In genomic region chr1:175192630-175193338, GRCh38 we compare ENCODE assay signal across 8 cellular contexts. TPM values are rescaled to one million over a fixed set of nuclear protein-coding genes. Genes with fewer than 3 reads are reported as not detected.
DNase-seq lines count a peak whose midpoint lies in the region; ATAC-seq, FAIRE-seq and TF ChIP-seq lines count a peak whose summit lies in the region.

TSS of gene KIAA0040 (minus strand) at chr1:175192776. CDS start at chr1:175161013, 31,763 bp downstream.

- peak within 1 kb of the TSS; percentile 70 to 96 for H3K4me3 ChIP-seq in muscle layer of colon (ENCODE audit: low read depth in 1 of 2, low read length in 2 of 2)

- H3K4me3 Mint-ChIP-seq in activated CD8-positive, alpha-beta T cell treated with anti-CD3 and anti-CD28 coated beads, Interleukin-2, amount 10 ng/mL, durations not matched to agents 7 days and 5 days = peak within 1 kb of the TSS; percentile 91
- H3K4me3 Mint-ChIP-seq in endothelial cell (ENCODE audit: unreplicated experiment) = peak within 1 kb of the TSS; percentile 92
- H3K4me3 Mint-ChIP-seq in stimulated activated effector memory CD8-positive, alpha-beta T cell treated with anti-CD3 and anti-CD28 coated beads, Interleukin-12 subunit alpha, Interleukin-12 subunit beta, amount 100 ng/mL, for 72 hours = peak within 1 kb of the TSS; percentile 92

- peak within 1 kb of the TSS; percentile 73 for H3K27ac ChIP-seq in 22Rv1
- H3K27ac ChIP-seq in muscle layer of colon (ENCODE audit: low read depth, low read length) = peak within 1 kb of the TSS; percentile 66

- H3K27me3 Mint-ChIP-seq in activated CD8-positive, alpha-beta T cell treated with anti-CD3 and anti-CD28 coated beads, Interleukin-2, amount 10 ng/mL, durations not matched to agents 7 days and 5 days (ENCODE audit: low read depth) = no peaks in the 10 kb centered on the region
- H3K27me3 Mint-ChIP-seq in endothelial cell (ENCODE audit: unreplicated experiment) = no peaks in the 10 kb centered on the region

- no peaks in the 10 kb centered on the region for H3K9me3 ChIP-seq in muscle layer of colon (ENCODE audit: low read length)

- H3K27ac Mint-ChIP-seq in activated CD8-positive, alpha-beta T cell treated with anti-CD3 and anti-CD28 coated beads, Interleukin-2, amount 10 ng/mL, durations not matched to agents 7 days and 5 days = peak within 1 kb of the TSS; percentile 87
- H3K27ac Mint-ChIP-seq in endothelial cell (ENCODE audit: unreplicated experiment) = peak within 1 kb of the TSS; percentile 45
- H3K27ac Mint-ChIP-seq in stimulated activated effector memory CD8-positive, alpha-beta T cell treated with anti-CD3 and anti-CD28 coated beads, Interleukin-12 subunit alpha, Interleukin-12 subunit beta, amount 100 ng/mL, for 72 hours = peak within 1 kb of the TSS; percentile 91

- FAIRE-seq in GM18507 (lab: Jason Lieb, UNC) = peak; percentile 39

- no peaks in the 10 kb centered on the region for H3K36me3 ChIP-seq in muscle layer of colon (ENCODE audit: insufficient read depth, low read length)

- CTCF ChIA-PET in activated CD8-positive, alpha-beta T cell treated with anti-CD3 and anti-CD28 coated beads, Interleukin-2, amount 10 ng/mL, durations not matched to agents 7 days and 5 days (lab: Charles Lee) = interaction anchor here (0.6 to 7.2 kb wide), 10 partner anchors 11 to 169 kb away, joined by 3 to 89 read pairs (median 4); partner anchors contain the start of gene MRPS14

- H3K36me3 Mint-ChIP-seq in activated CD8-positive, alpha-beta T cell treated with anti-CD3 and anti-CD28 coated beads, Interleukin-2, amount 10 ng/mL, durations not matched to agents 7 days and 5 days (ENCODE audit: low read depth) = peaks cover 42% of the 10 kb centered on the region
- no peaks in the 10 kb centered on the region for H3K36me3 Mint-ChIP-seq in endothelial cell (ENCODE audit: low read depth, unreplicated experiment)
- peaks cover 6% of the 10 kb centered on the region for H3K36me3 Mint-ChIP-seq in stimulated activated effector memory CD8-positive, alpha-beta T cell treated with anti-CD3 and anti-CD28 coated beads, Interleukin-12 subunit alpha, Interleukin-12 subunit beta, amount 100 ng/mL, for 72 hours

- H3K4me1 Mint-ChIP-seq in activated CD8-positive, alpha-beta T cell treated with anti-CD3 and anti-CD28 coated beads, Interleukin-2, amount 10 ng/mL, durations not matched to agents 7 days and 5 days (ENCODE audit: low read depth) = peaks cover 64% of the 10 kb centered on the region
- H3K4me1 Mint-ChIP-seq in endothelial cell (ENCODE audit: unreplicated experiment) = peaks cover 25% of the 10 kb centered on the region
- peaks cover 43% of the 10 kb centered on the region for H3K4me1 Mint-ChIP-seq in stimulated activated effector memory CD8-positive, alpha-beta T cell treated with anti-CD3 and anti-CD28 coated beads, Interleukin-12 subunit alpha, Interleukin-12 subunit beta, amount 100 ng/mL, for 72 hours

- H3K4me1 ChIP-seq in muscle layer of colon (ENCODE audit: insufficient read depth, low read length) = peaks cover 6% of the 10 kb centered on the region

- POLR2A ChIA-PET in activated CD8-positive, alpha-beta T cell treated with anti-CD3 and anti-CD28 coated beads, Interleukin-2, amount 10 ng/mL, durations not matched to agents 7 days and 5 days (lab: Charles Lee) = interaction anchor here (1.0 to 6.4 kb wide), 2 partner anchors 11 to 17 kb away, joined by 3 to 46 read pairs; no protein-coding TSS in a partner anchor

- ATAC-seq in HG02981 (IDR thresholded peaks at IDR 0.05; ENCODE audit: unreplicated experiment) = peak; percentile 40
- ATAC-seq in activated CD8-positive, alpha-beta T cell treated with anti-CD3 and anti-CD28 coated beads, Interleukin-2, amount 10 ng/mL, durations not matched to agents 7 days and 5 days = peak; percentile 73
- ATAC-seq in stimulated activated effector memory CD8-positive, alpha-beta T cell treated with anti-CD3 and anti-CD28 coated beads, Interleukin-12 subunit alpha, Interleukin-12 subunit beta, amount 100 ng/mL, for 72 hours = peak; percentile 74

- no peaks in the 10 kb centered on the region for H3K27me3 ChIP-seq in muscle layer of colon (ENCODE audit: control insufficient read depth in 1 of 2, insufficient read depth in 2 of 2, low read length in 2 of 2)

- peak within 1 kb of the TSS; percentile 88 for H3K9ac ChIP-seq in muscle layer of colon (ENCODE audit: low read length)

- H3K9me3 Mint-ChIP-seq in activated CD8-positive, alpha-beta T cell treated with anti-CD3 and anti-CD28 coated beads, Interleukin-2, amount 10 ng/mL, durations not matched to agents 7 days and 5 days (ENCODE audit: insufficient read depth) = no peaks in the 10 kb centered on the region
- no peaks in the 10 kb centered on the region for H3K9me3 Mint-ChIP-seq in endothelial cell (ENCODE audit: unreplicated experiment)
- no peaks in the 10 kb centered on the region for H3K9me3 Mint-ChIP-seq in stimulated activated effector memory CD8-positive, alpha-beta T cell treated with anti-CD3 and anti-CD28 coated beads, Interleukin-12 subunit alpha, Interleukin-12 subunit beta, amount 100 ng/mL, for 72 hours

- DNase-seq in GM18507 (ENCODE audit: extremely low spot score, insufficient read length, low read depth) (no peak), NCI-H774 (lab: John Stamatoyannopoulos, UW) (peak; percentile 70), endothelial cell (ENCODE audit: low spot score) (peak; percentile 56)
- DNase-seq in activated CD8-positive, alpha-beta T cell treated with anti-CD3 and anti-CD28 coated beads, Interleukin-2, amount 10 ng/mL, durations not matched to agents 7 days and 5 days = peak; percentile 61
- DNase-seq in stimulated activated effector memory CD8-positive, alpha-beta T cell treated with anti-CD3 and anti-CD28 coated beads, Interleukin-12 subunit alpha, Interleukin-12 subunit beta, amount 100 ng/mL, for 72 hours (ENCODE audit: low spot score in 2 of 2) = peak; percentile 31 to 75

- TF ChIP-seq CTCF in 22Rv1 (IDR thresholded peaks at IDR 0.05) (peak; percentile 60), endothelial cell (IDR thresholded peaks at IDR 0.05; ENCODE audit: unreplicated experiment) (no peak)

RNA-seq across cellular contexts. Expression of gene KIAA0040, which starts in this region (rescaled TPM):
- total RNA-seq in activated CD8-positive, alpha-beta T cell treated with anti-CD3 and anti-CD28 coated beads, Interleukin-2, amount 10 ng/mL, durations not matched to agents 7 days and 5 days = 10 to 100 TPM; 50.8 to 51.0 TPM
- 4.1 TPM for total RNA-seq in endothelial cell (ENCODE audit: unreplicated experiment)

Comparison
In these comparisons a context has a peak if more than half of its experiments do, and no peak if none do; other contexts are left out.
1. RNA of gene KIAA0040 (total RNA-seq): 50.8 to 51.0 TPM in activated CD8-positive, alpha-beta T cell treated with anti-CD3 and anti-CD28 coated beads, Interleukin-2, amount 10 ng/mL, durations not matched to agents 7 days and 5 days; 4.1 TPM in endothelial cell (single experiment); every median in the first group is over 10 times any median in the second.
2. Peak in every context shown above with its lines, with median percentiles within 50 percentile points of each other: ATAC-seq, H3K27ac Mint-ChIP-seq and H3K4me3 Mint-ChIP-seq.